29 cellular contexts compared by ENCODE assay signal in genomic region chr16:79392081-79392480, GRCh38.
"Had no signal": no experiment of that assay in that cellular context is flagged by ENCODE, and none has a peak within 500 bp of the region (broad histone marks: within the 10 kb centered on the region; RNA-seq: fewer than 3 reads in every experiment).

No MANE protein-coding gene starts in this region.

- H3K27ac Mint-ChIP-seq: mesothelial cell of epicardium, progenitor cell of endocrine pancreas had no signal

- H3K9me3 ChIP-seq: esophagus muscularis mucosa, gastroesophageal sphincter, heart left ventricle, left lung, mucosa of descending colon, neutrophil, pancreas, thoracic aorta, tibial nerve, upper lobe of right lung, uterus had no signal

- H3K36me3 ChIP-seq: esophagus muscularis mucosa, gastroesophageal sphincter, heart left ventricle, left lung, neutrophil, pancreas, thoracic aorta, tibial nerve, upper lobe of right lung, uterus had no signal

- H3K4me3 ChIP-seq: esophagus muscularis mucosa, gastroesophageal sphincter, heart left ventricle, hepatocyte, left lung, mucosa of descending colon, pancreas, smooth muscle cell, thoracic aorta, tibial nerve, upper lobe of right lung, uterus had no signal

- H3K4me2 ChIP-seq: hepatocyte, smooth muscle cell had no signal

- ATAC-seq: foreskin keratinocyte, gastroesophageal sphincter, heart left ventricle, left cardiac atrium, left lung, mucosa of descending colon, pancreas, sciatic nerve, upper lobe of right lung had no signal

- H3K27ac ChIP-seq: esophagus muscularis mucosa, foreskin keratinocyte, gastroesophageal sphincter, heart left ventricle, hepatocyte, left lung, neutrophil, pancreas, thoracic aorta, tibial nerve, upper lobe of right lung, uterus had no signal

- H3K79me2 ChIP-seq: hepatocyte had no signal

- H3K36me3 Mint-ChIP-seq: mesothelial cell of epicardium, naive B cell had no signal

- H3K4me3 Mint-ChIP-seq: mesothelial cell of epicardium, naive B cell had no signal

- H3K9me3 Mint-ChIP-seq: mesothelial cell of epicardium had no signal

- DNase-seq: effector CD8-positive, alpha-beta T cell; foreskin keratinocyte; heart left ventricle; left cardiac atrium; left lung; mesenchymal stem cell; mucosa of descending colon; naive B cell; pancreas; stimulated activated CD4-positive, alpha-beta T cell treated with anti-CD3 and anti-CD28 coated beads, Interleukin-12 subunit alpha, Interleukin-12 subunit beta, amount 100 ng/mL, for 4 hours; stimulated activated CD4-positive, alpha-beta T cell treated with anti-CD3 and anti-CD28 coated beads, Interleukin-1b, Interleukin-23, amount 100 ng/mL, for 48 hours; stimulated activated CD4-positive, alpha-beta T cell treated with anti-CD3 and anti-CD28 coated beads, Interleukin-4, amount 100 ng/mL, for 1 hour; stimulated activated CD8-positive, alpha-beta memory T cell treated with anti-CD3 and anti-CD28 coated beads, Interleukin-4, amount 100 ng/mL, for 48 hours; stimulated activated naive CD4-positive, alpha-beta T cell treated with Interleukin-2 at 50 U/mL for 16 hours; upper lobe of right lung; uterus had no signal

- H2AFZ ChIP-seq: hepatocyte had no signal

- FAIRE-seq: colon, endothelial cell of umbilical vein, islet of Langerhans, pancreas had no signal

- H3K27me3 ChIP-seq: esophagus muscularis mucosa, gastroesophageal sphincter, heart left ventricle, left lung, pancreas, tibial nerve, upper lobe of right lung, uterus had no signal

- H3K4me1 ChIP-seq: foreskin keratinocyte, gastroesophageal sphincter, left lung, pancreas, upper lobe of right lung, uterus had no signal
